8 cellular contexts compared by ENCODE assay signal in genomic region chr4:5710065-5710961, GRCh38. TPM values are rescaled to one million over a fixed set of nuclear protein-coding genes. Genes with fewer than 3 reads are reported as not detected.
DNase-seq lines count a peak whose midpoint lies in the region; ATAC-seq and TF ChIP-seq lines count a peak whose summit lies in the region.

No MANE protein-coding gene starts in this region.

- H3K36me3 ChIP-seq in left ventricle myocardium inferior, result peaks cover 7% of the 10 kb centered on the region

- intact Hi-C loops in left ventricle myocardium inferior (cut with micrococcal nuclease), result no loop called here
- intact Hi-C loops in sciatic nerve (cut with DNase I), result no loop called here

- peak; percentile 31 for TF ChIP-seq CTCF in left ventricle myocardium inferior (IDR thresholded peaks at IDR 0.05; ENCODE audit: borderline replicate concordance)

- H3K27ac ChIP-seq in left ventricle myocardium inferior (replicated peaks), result peak overlapping the region; percentile 73

- peaks cover 17% of the 10 kb centered on the region for H3K9me3 Mint-ChIP-seq in stimulated activated naive CD8-positive, alpha-beta T cell treated with anti-CD3 and anti-CD28 coated beads, Interleukin-15, Interleukin-2, amounts not matched to agents 100 ng/mL and 50 ng/mL, for 24 hours
- peaks cover 15% of the 10 kb centered on the region for H3K9me3 Mint-ChIP-seq in activated T-helper 17 cell treated with anti-CD3 and anti-CD28 coated beads, Interleukin-2, amount 50 U/mL, for 72 hours

- H3K27me3 ChIP-seq in left ventricle myocardium inferior (ENCODE audit: low read depth), result peaks cover 38% of the 10 kb centered on the region

- peaks cover 21% of the 10 kb centered on the region for H3K4me1 Mint-ChIP-seq in stimulated activated naive CD8-positive, alpha-beta T cell treated with anti-CD3 and anti-CD28 coated beads, Interleukin-15, Interleukin-2, amounts not matched to agents 100 ng/mL and 50 ng/mL, for 24 hours (ENCODE audit: low read depth)
- peaks cover 11% of the 10 kb centered on the region for H3K4me1 Mint-ChIP-seq in activated T-helper 17 cell treated with anti-CD3 and anti-CD28 coated beads, Interleukin-2, amount 50 U/mL, for 72 hours

- ATAC-seq in stimulated activated naive CD8-positive, alpha-beta T cell treated with anti-CD3 and anti-CD28 coated beads, Interleukin-15, Interleukin-2, amounts not matched to agents 100 U/mL and 50 U/mL, for 24 hours, result no peak
- ATAC-seq in activated T-helper 17 cell treated with anti-CD3 and anti-CD28 coated beads, Interleukin-2, amount 50 U/mL, for 72 hours (replicated peaks), result no peak
- ATAC-seq in sciatic nerve (peak; percentile 52), HG03139 (IDR thresholded peaks at IDR 0.05; ENCODE audit: unreplicated experiment) (no peak), GM19452 (IDR thresholded peaks at IDR 0.05; ENCODE audit: unreplicated experiment) (no peak)

- no peak for DNase-seq in stimulated activated naive CD8-positive, alpha-beta T cell treated with anti-CD3 and anti-CD28 coated beads, Interleukin-15, Interleukin-2, amounts not matched to agents 100 U/mL and 50 U/mL, for 24 hours
- DNase-seq in left ventricle myocardium inferior (no peak), sciatic nerve (ENCODE audit: low spot score) (no peak), DMS153 treated with DMSO at 0.1 percent for 48 hours (lab: John Stamatoyannopoulos, UW; ENCODE audit: unreplicated experiment) (no peak)

- peaks cover 52% of the 10 kb centered on the region for H3K27me3 Mint-ChIP-seq in stimulated activated naive CD8-positive, alpha-beta T cell treated with anti-CD3 and anti-CD28 coated beads, Interleukin-15, Interleukin-2, amounts not matched to agents 100 ng/mL and 50 ng/mL, for 24 hours
- H3K27me3 Mint-ChIP-seq in activated T-helper 17 cell treated with anti-CD3 and anti-CD28 coated beads, Interleukin-2, amount 50 U/mL, for 72 hours, result peaks cover 38% of the 10 kb centered on the region

- H3K4me1 ChIP-seq in left ventricle myocardium inferior, result peaks cover 46% of the 10 kb centered on the region

- H3K9me3 ChIP-seq in left ventricle myocardium inferior (replicated peaks), result peaks cover 10% of the 10 kb centered on the region

- no peak overlapping the region for H3K27ac Mint-ChIP-seq in stimulated activated naive CD8-positive, alpha-beta T cell treated with anti-CD3 and anti-CD28 coated beads, Interleukin-15, Interleukin-2, amounts not matched to agents 100 ng/mL and 50 ng/mL, for 24 hours
- peak overlapping the region; percentile 78 for H3K27ac Mint-ChIP-seq in activated T-helper 17 cell treated with anti-CD3 and anti-CD28 coated beads, Interleukin-2, amount 50 U/mL, for 72 hours

- peak overlapping the region; percentile 55 for H3K4me3 Mint-ChIP-seq in stimulated activated naive CD8-positive, alpha-beta T cell treated with anti-CD3 and anti-CD28 coated beads, Interleukin-15, Interleukin-2, amounts not matched to agents 100 ng/mL and 50 ng/mL, for 24 hours
- H3K4me3 Mint-ChIP-seq in activated T-helper 17 cell treated with anti-CD3 and anti-CD28 coated beads, Interleukin-2, amount 50 U/mL, for 72 hours, result peak overlapping the region; percentile 87

- H3K4me3 ChIP-seq in left ventricle myocardium inferior, result peak overlapping the region; percentile 71

- peaks cover 4% of the 10 kb centered on the region for H3K36me3 Mint-ChIP-seq in stimulated activated naive CD8-positive, alpha-beta T cell treated with anti-CD3 and anti-CD28 coated beads, Interleukin-15, Interleukin-2, amounts not matched to agents 100 ng/mL and 50 ng/mL, for 24 hours (ENCODE audit: low read depth)
- H3K36me3 Mint-ChIP-seq in activated T-helper 17 cell treated with anti-CD3 and anti-CD28 coated beads, Interleukin-2, amount 50 U/mL, for 72 hours (ENCODE audit: low read depth), result no peaks in the 10 kb centered on the region

RNA-seq across cellular contexts. Expression of gene EVC, which starts 0.7 kb away (rescaled TPM):
- 10 to 100 TPM in 1 of 2 donors, 1 to 10 TPM in 1; 7.8 to 10.5 TPM for total RNA-seq in activated T-helper 17 cell treated with anti-CD3 and anti-CD28 coated beads, Interleukin-2, amount 50 U/mL, for 72 hours
- total RNA-seq in left ventricle myocardium inferior, result 5.1 TPM
- 71.3 TPM for total RNA-seq in sciatic nerve

RNA-seq across cellular contexts. Expression of gene EVC2, which starts 2.0 kb away (rescaled TPM):
- 1 to 10 TPM; 4.0 to 6.2 TPM for total RNA-seq in activated T-helper 17 cell treated with anti-CD3 and anti-CD28 coated beads, Interleukin-2, amount 50 U/mL, for 72 hours
- total RNA-seq in left ventricle myocardium inferior (1.4 TPM), sciatic nerve (12.5 TPM)
